ENCODE assay signal across 19 cellular contexts in genomic region chr2:1758774-1759610, GRCh38. TPM values are rescaled to one million over a fixed set of nuclear protein-coding genes. Genes with fewer than 3 reads are reported as not detected.
DNase-seq lines count a peak whose midpoint lies in the region; ATAC-seq and TF ChIP-seq lines count a peak whose summit lies in the region.
"Had no signal": no experiment of that assay in that cellular context is flagged by ENCODE, and none has a peak within 500 bp of the region (broad histone marks: within the 10 kb centered on the region; RNA-seq: fewer than 3 reads in every experiment).

No MANE protein-coding gene starts in this region.

- no peak overlapping the region for H2BK120ac ChIP-seq in neuronal stem cell (ENCODE audit: low read depth, low read length)

- no peak overlapping the region for H2BK12ac ChIP-seq in neuronal stem cell (ENCODE audit: low read length)

- no peak for TF ChIP-seq POLR2A in suprapubic skin (IDR thresholded peaks at IDR 0.05)

- no CpG with 5 or more reads among the region's 26 CpGs for WGBS in neuronal stem cell (ENCODE audit: extremely low coverage in 2 of 2, insufficient read length in 2 of 2, insufficient replicate concordance in 1 of 2), 2 donors
- WGBS in suprapubic skin = 96% methylated on average over 7 of the region's 26 CpGs

- ATAC-seq in RWPE2 (ENCODE audit: low read depth) = no peak
- ATAC-seq: K562 had no signal

- no peak overlapping the region for H4K8ac ChIP-seq in neuronal stem cell (ENCODE audit: low read depth, low read length)

- peaks cover 17 to 46% (median 35%) of the 10 kb centered on the region in 10 experiments for H3K4me1 ChIP-seq in BLaER1 treated with 17β-estradiol and CSF1 and Interleukin-3, amounts not matched to agents 10 nM and 100 nM
- H3K4me1 ChIP-seq in RWPE2 (ENCODE audit: insufficient read depth, poor library complexity, severe bottlenecking) (no peaks in the 10 kb centered on the region), neuronal stem cell (ENCODE audit: control insufficient read depth in 2 of 2, insufficient read depth in 1 of 2, low read depth in 1 of 2, low read length in 2 of 2) (no peaks in the 10 kb centered on the region), suprapubic skin (no peaks in the 10 kb centered on the region)

- H3K27me3 ChIP-seq in BLaER1 treated with 17β-estradiol and CSF1 and Interleukin-3, amounts not matched to agents 10 nM and 100 nM = no peaks in the 10 kb centered on the region
- H3K27me3 ChIP-seq in RWPE2 (ENCODE audit: insufficient read depth, poor library complexity, severe bottlenecking) (no peaks in the 10 kb centered on the region), neuronal stem cell (ENCODE audit: control insufficient read depth in 3 of 3, insufficient read depth in 3 of 3, low read depth in 1 of 3, low read length in 3 of 3) (no peaks in the 10 kb centered on the region), suprapubic skin (no peaks in the 10 kb centered on the region)

- H3K36me3 ChIP-seq in BLaER1 treated with 17β-estradiol and CSF1 and Interleukin-3, amounts not matched to agents 10 nM and 100 nM = peaks cover 0 to 5% (median 0%) of the 10 kb centered on the region in 11 experiments; a peak in 1 of 22 replicates
- H3K36me3 ChIP-seq in RWPE2 (ENCODE audit: low read depth) (no peaks in the 10 kb centered on the region), neuronal stem cell (replicated peaks in 1 of 2; ENCODE audit: control insufficient read depth in 2 of 2, insufficient read depth in 2 of 2, low read length in 2 of 2) (peaks cover 0 to 1% of the 10 kb centered on the region in 2 donors), suprapubic skin (no peaks in the 10 kb centered on the region)

- H3K9me3 ChIP-seq in BLaER1 treated with 17β-estradiol and CSF1 and Interleukin-3, amounts not matched to agents 10 nM and 100 nM (replicated peaks in 1 of 11) = peaks cover 16 to 35% (median 24%) of the 10 kb centered on the region in 11 experiments
- H3K9me3 ChIP-seq in RWPE2 (ENCODE audit: severe bottlenecking) (no peaks in the 10 kb centered on the region), neuronal stem cell (replicated peaks in 1 of 2; ENCODE audit: control insufficient read depth in 2 of 2, insufficient read depth in 1 of 2, low read depth in 1 of 2, low read length in 2 of 2) (peaks cover 4 to 13% of the 10 kb centered on the region in 2 donors), suprapubic skin (no peaks in the 10 kb centered on the region)
- H3K9me3 ChIP-seq: SK-N-SH had no signal

- H3K27ac ChIP-seq in BLaER1 treated with 17β-estradiol and CSF1 and Interleukin-3, amounts not matched to agents 10 nM and 100 nM = peak overlapping the region in 4 of 11 experiments; percentile 26 to 57 (median 42); a peak in 9 of 22 replicates
- H3K27ac ChIP-seq in RWPE2 (ENCODE audit: poor library complexity, severe bottlenecking) (no peak overlapping the region), neuronal stem cell (replicated peaks; ENCODE audit: low read length) (no peak overlapping the region), suprapubic skin (no peak overlapping the region)

- H3K4me3 ChIP-seq in BLaER1 treated with 17β-estradiol and CSF1 and Interleukin-3, amounts not matched to agents 10 nM and 100 nM = no peak overlapping the region
- H3K4me3 ChIP-seq in RWPE2 (ENCODE audit: severe bottlenecking) (no peak overlapping the region), neuronal stem cell (ENCODE audit: low read length in 2 of 2) (no peak overlapping the region), suprapubic skin (no peak overlapping the region)
- H3K4me3 ChIP-seq: K562 had no signal

- H3K23ac ChIP-seq in neuronal stem cell (ENCODE audit: low read depth, low read length, poor library complexity) = peak overlapping the region; percentile 55

- H2BK15ac ChIP-seq in neuronal stem cell (ENCODE audit: low read length) = no peak overlapping the region

- H4K91ac ChIP-seq in neuronal stem cell (ENCODE audit: low read depth, low read length, poor library complexity) = no peak overlapping the region

- H3K4me2 ChIP-seq in BLaER1 treated with 17β-estradiol and CSF1 and Interleukin-3, amounts not matched to agents 10 nM and 100 nM = peak overlapping the region; percentile 12 to 78 (median 66); a peak in 21 of 22 replicates
- no peak overlapping the region for H3K4me2 ChIP-seq in neuronal stem cell (ENCODE audit: insufficient read depth, low read length, poor library complexity, severe bottlenecking)
- H3K4me2 ChIP-seq: SK-N-SH had no signal

- H2AFZ ChIP-seq in neuronal stem cell (ENCODE audit: low read length) = no peak overlapping the region

- TF ChIP-seq EP300 in suprapubic skin (IDR thresholded peaks at IDR 0.05) = no peak

- peak overlapping the region in 3 of 11 experiments; percentile 7 to 32 (median 26); a peak in 2 of 22 replicates for H3K9ac ChIP-seq in BLaER1 treated with 17β-estradiol and CSF1 and Interleukin-3, amounts not matched to agents 10 nM and 100 nM
- no peak overlapping the region for H3K9ac ChIP-seq in neuronal stem cell (ENCODE audit: low read depth, low read length, poor library complexity)
- H3K9ac ChIP-seq: SK-N-SH had no signal

- DNase-seq in RWPE2 (ENCODE audit: low spot score) (peak; percentile 41), neuronal stem cell (ENCODE audit: low spot score) (no peak), suprapubic skin (ENCODE audit: low spot score in 2 of 2) (peak; percentile 43), NCI-H526 treated with DMSO at 0.1 percent for 48 hours (lab: John Stamatoyannopoulos, UW) (no peak), hypothalamus (lab: John Stamatoyannopoulos, UW) (no peak)
- no peak for DNase-seq in stimulated activated CD4-positive, alpha-beta T cell treated with anti-CD3 and anti-CD28 coated beads, Interleukin-12 subunit alpha, Interleukin-12 subunit beta, amount 100 ng/mL, for 4 hours
- DNase-seq: DMS 273 treated with DMSO at 0.1 percent for 48 hours, DND-41, GOT3, NCI-H1105 treated with DMSO at 0.1 percent for 48 hours, NCI-H1694, NCI-H2107, NCI-H2227 treated with DMSO at 0.1 percent for 48 hours, NCI-H524, SHP77 treated with DMSO at 0.1 percent for 48 hours, SK-N-SH had no signal

- peak overlapping the region; percentile 81 for H2AK5ac ChIP-seq in neuronal stem cell (ENCODE audit: low read depth, low read length)

- no peak overlapping the region for H3K18ac ChIP-seq in neuronal stem cell (ENCODE audit: low read length)

- TF ChIP-seq CTCF in RWPE2 (IDR thresholded peaks at IDR 0.05; ENCODE audit: poor library complexity, severe bottlenecking) (no peak), suprapubic skin (IDR thresholded peaks at IDR 0.05) (no peak)

- no peak overlapping the region for H3K4ac ChIP-seq in neuronal stem cell (ENCODE audit: low read length)

- H3K79me1 ChIP-seq in neuronal stem cell (ENCODE audit: low read depth, low read length) = no peaks in the 10 kb centered on the region

- H3K14ac ChIP-seq in neuronal stem cell (ENCODE audit: low read length) = no peak overlapping the region

- no peak overlapping the region for H2BK5ac ChIP-seq in neuronal stem cell (ENCODE audit: low read length)

- no peaks in the 10 kb centered on the region for H4K20me1 ChIP-seq in BLaER1 treated with 17β-estradiol and CSF1 and Interleukin-3, amounts not matched to agents 10 nM and 100 nM

RNA-seq across cellular contexts. Expression of gene PXDN, which starts 14.7 kb away (rescaled TPM):
- polyA plus RNA-seq in neuronal stem cell (2013, experiment 1 of 2) = 105 TPM
- polyA plus RNA-seq in neuronal stem cell (2013, experiment 2 of 2) = 108 TPM
- total RNA-seq in suprapubic skin = 1 to 10 TPM; 7.0 to 9.5 (median 9.4) TPM
- polyA plus RNA-seq: CD14-positive monocyte, K562 had no signal

Comparison
In these comparisons a context has a peak if more than half of its experiments do, and no peak if none do; other contexts are left out.
1. DNase-seq: peak in RWPE2 (single experiment) and suprapubic skin (2 of 2); none in neuronal stem cell (single experiment), NCI-H526 treated with DMSO at 0.1 percent for 48 hours (single experiment), hypothalamus (0 of 51) and stimulated activated CD4-positive, alpha-beta T cell treated with anti-CD3 and anti-CD28 coated beads, Interleukin-12 subunit alpha, Interleukin-12 subunit beta, amount 100 ng/mL, for 4 hours (single experiment).